In the genomic region with DNA sequence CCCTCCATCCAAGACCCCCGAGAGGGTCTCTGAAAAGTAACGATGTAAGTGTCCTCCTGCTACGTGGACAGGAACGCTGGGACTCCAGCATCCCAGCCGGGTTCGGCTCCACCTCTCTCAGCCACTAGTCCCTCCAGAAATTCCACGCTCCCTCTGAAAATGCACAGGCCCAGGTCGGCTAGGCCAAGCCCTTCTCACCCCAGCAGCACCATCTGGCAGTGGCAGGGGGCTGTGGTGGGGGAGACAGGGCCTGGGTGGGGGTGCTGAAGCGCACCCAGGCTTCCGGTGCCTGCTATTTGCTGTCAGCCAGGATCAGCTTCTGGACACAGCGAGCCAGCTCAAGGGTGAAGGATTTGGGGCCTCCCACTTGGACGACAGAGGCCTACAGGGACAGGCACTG, we compare ENCODE assay signal across 1 cellular context.
TF ChIP-seq lines count a peak whose summit lies in the region.

No MANE protein-coding gene starts in this region.

TF ChIP-seq in HepG2, 621 proteins besides CTCF, POLR2A, EP300 and RAD21 (continued from another document):
- TF ChIP-seq RBM22 (optimal IDR thresholded peaks at IDR 0.05; ENCODE audit: low read length), result peak; percentile 5
- no peak for TF ChIP-seq JUN (CRISPR knock-in tag; IDR thresholded peaks at IDR 0.05)
- TF ChIP-seq, protein P1, sequence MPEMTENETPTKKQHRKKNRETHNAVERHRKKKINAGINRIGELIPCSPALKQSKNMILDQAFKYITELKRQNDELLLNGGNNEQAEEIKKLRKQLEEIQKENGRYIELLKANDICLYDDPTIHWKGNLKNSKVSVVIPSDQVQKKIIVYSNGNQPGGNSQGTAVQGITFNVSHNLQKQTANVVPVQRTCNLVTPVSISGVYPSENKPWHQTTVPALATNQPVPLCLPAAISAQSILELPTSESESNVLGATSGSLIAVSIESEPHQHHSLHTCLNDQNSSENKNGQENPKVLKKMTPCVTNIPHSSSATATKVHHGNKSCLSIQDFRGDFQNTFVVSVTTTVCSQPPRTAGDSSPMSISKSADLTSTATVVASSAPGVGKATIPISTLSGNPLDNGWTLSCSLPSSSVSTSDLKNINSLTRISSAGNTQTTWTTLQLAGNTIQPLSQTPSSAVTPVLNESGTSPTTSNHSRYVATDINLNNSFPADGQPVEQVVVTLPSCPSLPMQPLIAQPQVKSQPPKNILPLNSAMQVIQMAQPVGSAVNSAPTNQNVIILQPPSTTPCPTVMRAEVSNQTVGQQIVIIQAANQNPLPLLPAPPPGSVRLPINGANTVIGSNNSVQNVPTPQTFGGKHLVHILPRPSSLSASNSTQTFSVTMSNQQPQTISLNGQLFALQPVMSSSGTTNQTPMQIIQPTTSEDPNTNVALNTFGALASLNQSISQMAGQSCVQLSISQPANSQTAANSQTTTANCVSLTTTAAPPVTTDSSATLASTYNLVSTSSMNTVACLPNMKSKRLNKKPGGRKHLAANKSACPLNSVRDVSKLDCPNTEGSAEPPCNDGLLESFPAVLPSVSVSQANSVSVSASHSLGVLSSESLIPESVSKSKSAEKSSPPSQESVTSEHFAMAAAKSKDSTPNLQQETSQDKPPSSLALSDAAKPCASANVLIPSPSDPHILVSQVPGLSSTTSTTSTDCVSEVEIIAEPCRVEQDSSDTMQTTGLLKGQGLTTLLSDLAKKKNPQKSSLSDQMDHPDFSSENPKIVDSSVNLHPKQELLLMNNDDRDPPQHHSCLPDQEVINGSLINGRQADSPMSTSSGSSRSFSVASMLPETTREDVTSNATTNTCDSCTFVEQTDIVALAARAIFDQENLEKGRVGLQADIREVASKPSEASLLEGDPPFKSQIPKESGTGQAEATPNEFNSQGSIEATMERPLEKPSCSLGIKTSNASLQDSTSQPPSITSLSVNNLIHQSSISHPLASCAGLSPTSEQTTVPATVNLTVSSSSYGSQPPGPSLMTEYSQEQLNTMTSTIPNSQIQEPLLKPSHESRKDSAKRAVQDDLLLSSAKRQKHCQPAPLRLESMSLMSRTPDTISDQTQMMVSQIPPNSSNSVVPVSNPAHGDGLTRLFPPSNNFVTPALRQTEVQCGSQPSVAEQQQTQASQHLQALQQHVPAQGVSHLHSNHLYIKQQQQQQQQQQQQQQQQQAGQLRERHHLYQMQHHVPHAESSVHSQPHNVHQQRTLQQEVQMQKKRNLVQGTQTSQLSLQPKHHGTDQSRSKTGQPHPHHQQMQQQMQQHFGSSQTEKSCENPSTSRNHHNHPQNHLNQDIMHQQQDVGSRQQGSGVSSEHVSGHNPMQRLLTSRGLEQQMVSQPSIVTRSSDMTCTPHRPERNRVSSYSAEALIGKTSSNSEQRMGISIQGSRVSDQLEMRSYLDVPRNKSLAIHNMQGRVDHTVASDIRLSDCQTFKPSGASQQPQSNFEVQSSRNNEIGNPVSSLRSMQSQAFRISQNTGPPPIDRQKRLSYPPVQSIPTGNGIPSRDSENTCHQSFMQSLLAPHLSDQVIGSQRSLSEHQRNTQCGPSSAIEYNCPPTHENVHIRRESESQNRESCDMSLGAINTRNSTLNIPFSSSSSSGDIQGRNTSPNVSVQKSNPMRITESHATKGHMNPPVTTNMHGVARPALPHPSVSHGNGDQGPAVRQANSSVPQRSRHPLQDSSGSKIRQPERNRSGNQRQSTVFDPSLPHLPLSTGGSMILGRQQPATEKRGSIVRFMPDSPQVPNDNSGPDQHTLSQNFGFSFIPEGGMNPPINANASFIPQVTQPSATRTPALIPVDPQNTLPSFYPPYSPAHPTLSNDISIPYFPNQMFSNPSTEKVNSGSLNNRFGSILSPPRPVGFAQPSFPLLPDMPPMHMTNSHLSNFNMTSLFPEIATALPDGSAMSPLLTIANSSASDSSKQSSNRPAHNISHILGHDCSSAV (CRISPR knock-in tag; IDR thresholded peaks at IDR 0.05; ENCODE audit: borderline replicate concordance), result no peak
- no peak for TF ChIP-seq ZNF234 (CRISPR knock-in tag; conservative IDR thresholded peaks at IDR 0.05)
- no peak for TF ChIP-seq POLR2AphosphoS5 (IDR thresholded peaks at IDR 0.05; ENCODE audit: low read depth, low read length)
- TF ChIP-seq XBP1 (CRISPR knock-in tag; IDR thresholded peaks at IDR 0.05), result no peak
- no peak for TF ChIP-seq ZNF572 (CRISPR knock-in tag; IDR thresholded peaks at IDR 0.05)
- TF ChIP-seq, protein P2, sequence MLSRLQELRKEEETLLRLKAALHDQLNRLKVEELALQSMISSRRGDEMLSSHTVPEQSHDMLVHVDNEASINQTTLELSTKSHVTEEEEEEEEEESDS (CRISPR knock-in tag; IDR thresholded peaks at IDR 0.05; ENCODE audit: borderline replicate concordance), result no peak
- TF ChIP-seq NFRKB (IDR thresholded peaks at IDR 0.05), result no peak
- TF ChIP-seq AGO1 (IDR thresholded peaks at IDR 0.05; ENCODE audit: low read depth, low read length, poor library complexity, severe bottlenecking), result peak; percentile 82
- TF ChIP-seq ZNF329 (CRISPR knock-in tag; IDR thresholded peaks at IDR 0.05; ENCODE audit: low read depth), result no peak
- no peak for TF ChIP-seq HMGA1 (CRISPR knock-in tag; conservative IDR thresholded peaks at IDR 0.05)
- TF ChIP-seq ZNF569 (CRISPR knock-in tag; IDR thresholded peaks at IDR 0.05; ENCODE audit: borderline replicate concordance), result no peak
- TF ChIP-seq, protein P3, sequence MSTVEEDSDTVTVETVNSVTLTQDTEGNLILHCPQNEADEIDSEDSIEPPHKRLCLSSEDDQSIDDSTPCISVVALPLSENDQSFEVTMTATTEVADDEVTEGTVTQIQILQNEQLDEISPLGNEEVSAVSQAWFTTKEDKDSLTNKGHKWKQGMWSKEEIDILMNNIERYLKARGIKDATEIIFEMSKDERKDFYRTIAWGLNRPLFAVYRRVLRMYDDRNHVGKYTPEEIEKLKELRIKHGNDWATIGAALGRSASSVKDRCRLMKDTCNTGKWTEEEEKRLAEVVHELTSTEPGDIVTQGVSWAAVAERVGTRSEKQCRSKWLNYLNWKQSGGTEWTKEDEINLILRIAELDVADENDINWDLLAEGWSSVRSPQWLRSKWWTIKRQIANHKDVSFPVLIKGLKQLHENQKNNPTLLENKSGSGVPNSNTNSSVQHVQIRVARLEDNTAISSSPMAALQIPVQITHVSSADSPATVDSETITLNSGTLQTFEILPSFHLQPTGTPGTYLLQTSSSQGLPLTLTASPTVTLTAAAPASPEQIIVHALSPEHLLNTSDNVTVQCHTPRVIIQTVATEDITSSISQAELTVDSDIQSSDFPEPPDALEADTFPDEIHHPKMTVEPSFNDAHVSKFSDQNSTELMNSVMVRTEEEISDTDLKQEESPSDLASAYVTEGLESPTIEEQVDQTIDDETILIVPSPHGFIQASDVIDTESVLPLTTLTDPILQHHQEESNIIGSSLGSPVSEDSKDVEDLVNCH (CRISPR knock-in tag; IDR thresholded peaks at IDR 0.05), result no peak
- no peak for TF ChIP-seq FOXP1 (IDR thresholded peaks at IDR 0.05)
- TF ChIP-seq FOXP1 (CRISPR knock-in tag; IDR thresholded peaks at IDR 0.05), result no peak
- TF ChIP-seq ZFP1 (CRISPR knock-in tag; IDR thresholded peaks at IDR 0.05), result no peak
